Comparison of ENCODE assay signal across 8 cellular contexts in genomic region chr7:66776383-66776782, GRCh38. TPM values are rescaled to one million over a fixed set of nuclear protein-coding genes. Genes with fewer than 3 reads are reported as not detected.
DNase-seq lines count a peak whose midpoint lies in the region; ATAC-seq, FAIRE-seq and TF ChIP-seq lines count a peak whose summit lies in the region.
"Not testable (repeated sequence)": the region's sequence is repeated elsewhere in the genome, so short reads cannot be mapped to it uniquely, and the experiment has no call there.

No MANE protein-coding gene starts in this region.

- TF ChIP-seq RAD21 in GM12878 (IDR thresholded peaks at IDR 0.05; ENCODE audit: insufficient read depth, low read depth, low read length), result not testable (repeated sequence)

- not testable (repeated sequence) for H3K9me3 Mint-ChIP-seq in effector memory CD8-positive, alpha-beta T cell; type B pancreatic cell

- CTCF ChIA-PET in GM12878 (lab: Yijun Ruan, JAX), result interaction anchor here (1.3 kb wide), 1 partner anchor 11 kb away, joined by 3 read pairs; no protein-coding TSS in a partner anchor

- H3K18ac ChIP-seq in mesendoderm (ENCODE audit: low read length), result not testable (repeated sequence)

- TF ChIP-seq CTCF in GM12872 (IDR thresholded peaks at IDR 0.05; ENCODE audit: insufficient read depth, low read depth, low read length), result 0 out of 3 replicates have a peak, but pooled peaks have one; percentile 7
- 0 out of 2 replicates have a peak, but pooled peaks have one; percentile 8 for TF ChIP-seq CTCF in LNCaP clone FGC (IDR thresholded peaks at IDR 0.05; ENCODE audit: control insufficient read depth, extremely low read depth, insufficient read depth)
- TF ChIP-seq CTCF in GM12878 (IDR thresholded peaks at IDR 0.05 in 2 of 3, conservative IDR thresholded peaks at IDR 0.05 in 1 of 3; ENCODE audit: control insufficient read depth in 2 of 3, extremely low read depth in 1 of 3, insufficient read depth in 1 of 3, low read depth in 3 of 3, low read length in 3 of 3), result not testable (repeated sequence)
- peak; percentile 21 for TF ChIP-seq CTCF in fibroblast of villous mesenchyme (IDR thresholded peaks at IDR 0.05; ENCODE audit: insufficient read depth, low read depth, low read length)
- TF ChIP-seq CTCF in type B pancreatic cell (conservative IDR thresholded peaks at IDR 0.05), result peak; percentile 46

- not testable (repeated sequence) for H2BK5ac ChIP-seq in mesendoderm (ENCODE audit: low read length)

- not testable (repeated sequence) for TF ChIP-seq EP300 in GM12878 (IDR thresholded peaks at IDR 0.05; ENCODE audit: borderline replicate concordance in 1 of 2, control insufficient read depth in 1 of 2, low read depth in 2 of 2, low read length in 2 of 2)

- not testable (repeated sequence) for H3K4me1 ChIP-seq in GM12878 (ENCODE audit: control insufficient read depth, insufficient read depth, low read length); mesendoderm (ENCODE audit: control insufficient read depth, low read depth, low read length)

- FAIRE-seq in GM12878 (lab: Jason Lieb, UNC), result not testable (repeated sequence)

- not testable (repeated sequence) for H3K9ac ChIP-seq in GM12878 (ENCODE audit: control insufficient read depth, insufficient read depth, low read length); mesendoderm (ENCODE audit: low read length)

- SMC1A ChIA-PET in GM12878 (lab: Charles Lee; ENCODE audit: uncharacterized antibody, unreplicated experiment), result interaction anchor here (0.9 to 1.6 kb wide), 3 partner anchors 11 to 26 kb away, joined by 3 to 6 read pairs (median 3); no protein-coding TSS in a partner anchor

- 99% methylated on average over 5 of the region's 5 CpGs for WGBS in GM12878 (ENCODE audit: insufficient coverage, insufficient replicate concordance, low lambda C conversion rate, missing lambda C conversion rate)
- WGBS in mesendoderm (ENCODE audit: extremely low coverage, insufficient coverage, low lambda C conversion rate), result no CpG with 5 or more reads among the region's 5 CpGs

- H3K27ac Mint-ChIP-seq in effector memory CD8-positive, alpha-beta T cell, result peak overlapping the region in 1 of 2 donors; percentile 35
- H3K27ac Mint-ChIP-seq in type B pancreatic cell, result not testable (repeated sequence)

- peaks cover 4 to 24% of the 10 kb centered on the region in 2 experiments for H3K36me3 ChIP-seq in GM12878 (ENCODE audit: control insufficient read depth in 2 of 2, insufficient read depth in 2 of 2, low read length in 1 of 2)
- not testable (repeated sequence) for H3K36me3 ChIP-seq in mesendoderm (ENCODE audit: control insufficient read depth, insufficient read depth, low read length)

- H3K27me3 Mint-ChIP-seq in effector memory CD8-positive, alpha-beta T cell; type B pancreatic cell: not testable (repeated sequence)

- not testable (repeated sequence) for H3K4me2 ChIP-seq in GM12878 (ENCODE audit: control insufficient read depth, insufficient read depth); mesendoderm (ENCODE audit: low read length)

- H2AFZ ChIP-seq in GM12878 (ENCODE audit: control insufficient read depth, low read depth, low read length), result not testable (repeated sequence)

- ATAC-seq in GM12878, result 0 out of 3 replicates have a peak, but pooled peaks have one; percentile 44
- peak; percentile 32 for ATAC-seq in effector memory CD8-positive, alpha-beta T cell (replicated peaks)

- H2AK5ac ChIP-seq in mesendoderm (ENCODE audit: low read length), result not testable (repeated sequence)

- H3K27me3 ChIP-seq in GM12878 (replicated peaks in 1 of 2; ENCODE audit: control insufficient read depth in 2 of 2, insufficient read depth in 2 of 2, low read length in 1 of 2); mesendoderm (ENCODE audit: insufficient read depth, low read length, poor library complexity): not testable (repeated sequence)

- H3K9me3 ChIP-seq in GM12878 (replicated peaks; ENCODE audit: control insufficient read depth, insufficient read depth, low read length), result not testable (repeated sequence)

- not testable (repeated sequence) for H3K4me3 Mint-ChIP-seq in effector memory CD8-positive, alpha-beta T cell; type B pancreatic cell

- not testable (repeated sequence) for H2BK120ac ChIP-seq in mesendoderm (ENCODE audit: low read depth, low read length)

- not testable (repeated sequence) for DNase-seq in LNCaP clone FGC (ENCODE audit: low read depth); GM12878 (ENCODE audit: low read depth, low spot score); effector memory CD8-positive, alpha-beta T cell; fibroblast of villous mesenchyme (ENCODE audit: low read depth); type B pancreatic cell (ENCODE audit: extremely low spot score, unreplicated experiment)
- DNase-seq in SK-MEL-5 (ENCODE audit: low read depth, low spot score) (peak; percentile 55), mesendoderm (peak; percentile 33)

- not testable (repeated sequence) for H4K8ac ChIP-seq in mesendoderm (ENCODE audit: low read depth, low read length)

- not testable (repeated sequence) for H3K4ac ChIP-seq in mesendoderm (ENCODE audit: low read depth, low read length)

- not testable (repeated sequence) for H3K79me2 ChIP-seq in GM12878 (ENCODE audit: control insufficient read depth, insufficient read depth, low read length); mesendoderm (ENCODE audit: control insufficient read depth, insufficient read depth, low read length)

- not testable (repeated sequence) for H2BK15ac ChIP-seq in mesendoderm (replicated peaks; ENCODE audit: low read depth)

- not testable (repeated sequence) for H3K4me1 Mint-ChIP-seq in effector memory CD8-positive, alpha-beta T cell (ENCODE audit: low read depth in 2 of 2); type B pancreatic cell (ENCODE audit: unreplicated experiment)

- RAD21 ChIA-PET in GM12878 (lab: Charles Lee; ENCODE audit: unreplicated experiment), result not testable (repeated sequence)

- TF ChIP-seq POLR2A in GM12878 (IDR thresholded peaks at IDR 0.05; ENCODE audit: low read depth, low read length), result not testable (repeated sequence)

- intact Hi-C loops in GM12878 (cut with micrococcal nuclease; ENCODE audit: unreplicated experiment), result loop anchor here (10.0 kb wide), 1 partner anchor 222 kb away; no protein-coding TSS in a partner anchor

- H3K56ac ChIP-seq in mesendoderm (ENCODE audit: low read length), result not testable (repeated sequence)

- not testable (repeated sequence) for H4K5ac ChIP-seq in mesendoderm (ENCODE audit: low read length)

- in situ Hi-C loops in SK-MEL-5 (cut with HindIII; ENCODE audit: low pct_unique_long_range_greater_than_20kb, low sequenced_read_pairs); GM12878 (cut with MboI): not testable (repeated sequence)

- not testable (repeated sequence) for H4K20me1 ChIP-seq in GM12878 (ENCODE audit: control insufficient read depth, insufficient read depth)

- H3K4me3 ChIP-seq in LNCaP clone FGC (ENCODE audit: low read depth, low read length); GM12878; fibroblast of villous mesenchyme (ENCODE audit: low read depth, low read length); mesendoderm (ENCODE audit: low read length): not testable (repeated sequence)

- peaks cover 71% of the 10 kb centered on the region for H3K36me3 Mint-ChIP-seq in effector memory CD8-positive, alpha-beta T cell (ENCODE audit: insufficient read depth)
- peaks cover 29% of the 10 kb centered on the region for H3K36me3 Mint-ChIP-seq in type B pancreatic cell

- not testable (repeated sequence) for H3K79me1 ChIP-seq in mesendoderm (ENCODE audit: low read length)

- POLR2A ChIA-PET in GM12878 (lab: Charles Lee), result not testable (repeated sequence)

- H3K27ac ChIP-seq in GM12878 (ENCODE audit: control insufficient read depth, insufficient read depth); mesendoderm (ENCODE audit: low read depth, low read length): not testable (repeated sequence)

- BruUV-seq in GM12878 (replicated peaks; lab: Mats Ljungman, UMichigan), result not testable (repeated sequence)

- H3K23ac ChIP-seq in mesendoderm (ENCODE audit: low read length), result not testable (repeated sequence)

RNA-seq across cellular contexts. Expression of gene RABGEF1, which starts 35.9 kb away (rescaled TPM):
- 37.4 and 37.6 TPM in 2 replicates for total RNA-seq in SK-MEL-5 (2014; rRNA removed; shearing (Covaris generic))
- polyA plus RNA-seq in SK-MEL-5 (2015; cell fraction: cytosol; rRNA removed), result 24.6 and 24.9 TPM in 2 replicates
- 21.2 and 25.4 TPM in 2 replicates for polyA plus RNA-seq in SK-MEL-5 (2015; cell fraction: nucleus; rRNA removed)
- 30.4 and 38.8 TPM in 2 replicates for total RNA-seq in GM12878 (2013; cell fraction: nucleolus; rRNA removed)
- total RNA-seq in GM12878 (2014; rRNA removed) (21.0 and 26.4 TPM in 2 replicates), GM12878 (2014; rRNA removed; fragmentation: Illumina TruSeq; extraction: Trizol) (24.8 and 27.5 TPM in 2 replicates), GM12878 (2021) (26.2 and 27.5 TPM in 2 replicates), fibroblast of villous mesenchyme (43.8 and 61.7 TPM in 2 replicates), type B pancreatic cell (ENCODE audit: low replicate concordance) (19.6 and 24.1 TPM in 2 replicates)
- 14.7 TPM for polyA plus RNA-seq in GM12878 (2011; ENCODE audit: low read depth)
- polyA plus RNA-seq in GM12878 (2011; rRNA removed) (33.0 and 36.4 TPM in 2 replicates), GM12878 (2014; fragmentation: Illumina TruSeq; extraction: Trizol) (36.4 and 45.7 TPM in 2 replicates), GM12878 (2014; fragmentation: Nextera tagmentation; extraction: Ambion mirVana) (10 to 100 TPM; 10.2 to 11.8 TPM), GM12878 (2014; rRNA removed) (18.2 and 21.4 TPM in 2 replicates), GM12878 (2016; fragmentation: Nextera tagmentation; extraction: Ambion mirVana) (10 to 100 TPM; 24.7 to 31.2 TPM)
- polyA plus RNA-seq in GM12878 (2011; cell fraction: cytosol; rRNA removed), result 28.5 and 31.7 TPM in 2 replicates
- 20.5 and 20.6 TPM in 2 replicates for polyA plus RNA-seq in GM12878 (2011; cell fraction: nucleus; rRNA removed)
- polyA plus RNA-seq in GM12878 (2012), result 17.2 and 23.6 TPM in 2 replicates
- polyA minus RNA-seq in GM12878 (2011; rRNA and poly(A)+ RNA removed), result 46.2 and 47.7 TPM in 2 replicates
- 13.4 and 14.0 TPM in 2 replicates for polyA minus RNA-seq in GM12878 (2011; cell fraction: cytosol; rRNA and poly(A)+ RNA removed)
- polyA minus RNA-seq in GM12878 (2011; cell fraction: nucleus; rRNA and poly(A)+ RNA removed), result 6.5 and 12.0 TPM in 2 replicates
- 10.8 TPM for polyA plus RNA-seq in mesendoderm (2013, experiment 1 of 2)
- polyA plus RNA-seq in mesendoderm (2013, experiment 2 of 2), result 9.9 TPM
